ENCODE assay signal across 23 cellular contexts in genomic region chr1:157312270-157312812, GRCh38.
A peak's percentile ranks its signal among the peaks of the same experiment; 100 is the strongest.
DNase-seq lines count a peak whose midpoint lies in the region; ATAC-seq lines count a peak whose summit lies in the region.
"Had no signal": no experiment of that assay in that cellular context is flagged by ENCODE, and none has a peak within 500 bp of the region (broad histone marks: within the 10 kb centered on the region; RNA-seq: fewer than 3 reads in every experiment).

No MANE protein-coding gene starts in this region.

- H3K4me2 ChIP-seq in mesendoderm (ENCODE audit: low read length), result no peak overlapping the region

- POLR2A ChIA-PET in activated CD4-positive, alpha-beta memory T cell treated with anti-CD3 and anti-CD28 coated beads for 36 hours (lab: Charles Lee), result no interaction called here

- no CpG with 5 or more reads among the region's 3 CpGs for WGBS in mesendoderm (ENCODE audit: extremely low coverage, insufficient coverage, low lambda C conversion rate)

- H2BK15ac ChIP-seq in mesendoderm (replicated peaks; ENCODE audit: low read depth), result no peak overlapping the region

- no peak overlapping the region for H3K23ac ChIP-seq in mesendoderm (ENCODE audit: low read length)

- H3K36me3 Mint-ChIP-seq in activated CD4-positive, alpha-beta memory T cell treated with anti-CD3 and anti-CD28 coated beads for 36 hours, result no peaks in the 10 kb centered on the region

- H3K27ac Mint-ChIP-seq in activated CD4-positive, alpha-beta memory T cell treated with anti-CD3 and anti-CD28 coated beads for 36 hours, result no peak overlapping the region
- H3K27ac Mint-ChIP-seq: activated CD8-positive, alpha-beta T cell treated with anti-CD3 and anti-CD28 coated beads, Interleukin-2, amount 10 ng/mL, durations not matched to agents 7 days and 5 days; activated naive CD8-positive, alpha-beta T cell; activated T-cell treated with anti-CD3 and anti-CD28 coated beads, Interleukin-2, amount 50 U/mL, for 72 hours; T-helper 2 cell treated with Interferon-gamma antibody and Interleukin-4, amounts not matched to agents 5 μg/mL and 100 μg/mL, for 36 hours had no signal

- no peak overlapping the region for H3K4me3 ChIP-seq in mesendoderm (ENCODE audit: low read length)
- H3K4me3 ChIP-seq: left lung, SJSA1, suprapubic skin had no signal

- no peak overlapping the region for H2BK5ac ChIP-seq in mesendoderm (ENCODE audit: low read length)

- no peak overlapping the region for H3K56ac ChIP-seq in mesendoderm (ENCODE audit: low read length)

- no peak overlapping the region for H4K5ac ChIP-seq in mesendoderm (ENCODE audit: low read length)

- no peak overlapping the region for H2AK5ac ChIP-seq in mesendoderm (ENCODE audit: low read length)

- ATAC-seq in GM18517 (IDR thresholded peaks at IDR 0.05; ENCODE audit: unreplicated experiment), result no peak
- no peak for ATAC-seq in HG03378 (IDR thresholded peaks at IDR 0.05; ENCODE audit: unreplicated experiment)
- ATAC-seq: activated CD8-positive, alpha-beta T cell treated with anti-CD3 and anti-CD28 coated beads, Interleukin-2, amount 10 ng/mL, durations not matched to agents 7 days and 5 days; activated T-cell treated with anti-CD3 and anti-CD28 coated beads, Interleukin-2, amount 50 U/mL, for 72 hours; Panc1 had no signal

- H3K4me1 ChIP-seq in mesendoderm (ENCODE audit: control insufficient read depth, low read depth, low read length), result peaks cover 4% of the 10 kb centered on the region
- H3K4me1 ChIP-seq: left lung had no signal

- H3K9me3 Mint-ChIP-seq in activated CD4-positive, alpha-beta memory T cell treated with anti-CD3 and anti-CD28 coated beads for 36 hours, result peaks cover 14% of the 10 kb centered on the region

- H3K79me2 ChIP-seq in mesendoderm (ENCODE audit: control insufficient read depth, insufficient read depth, low read length), result no peaks in the 10 kb centered on the region

- no peaks in the 10 kb centered on the region for H3K4me1 Mint-ChIP-seq in activated CD4-positive, alpha-beta memory T cell treated with anti-CD3 and anti-CD28 coated beads for 36 hours (ENCODE audit: low read depth)

- no peak overlapping the region for H3K27ac ChIP-seq in mesendoderm (ENCODE audit: low read depth, low read length)
- H3K27ac ChIP-seq: left lung, SJSA1, suprapubic skin had no signal

- CTCF ChIA-PET in activated CD4-positive, alpha-beta memory T cell treated with anti-CD3 and anti-CD28 coated beads for 36 hours (lab: Charles Lee), result no interaction called here

- H3K18ac ChIP-seq in mesendoderm (ENCODE audit: low read length), result peak overlapping the region; percentile 8

- H2BK120ac ChIP-seq in mesendoderm (ENCODE audit: low read depth, low read length), result no peak overlapping the region

- no peak overlapping the region for H3K4me3 Mint-ChIP-seq in activated CD4-positive, alpha-beta memory T cell treated with anti-CD3 and anti-CD28 coated beads for 36 hours
- H3K4me3 Mint-ChIP-seq: activated CD8-positive, alpha-beta T cell treated with anti-CD3 and anti-CD28 coated beads, Interleukin-2, amount 10 ng/mL, durations not matched to agents 7 days and 5 days; activated naive CD8-positive, alpha-beta T cell; activated T-cell treated with anti-CD3 and anti-CD28 coated beads, Interleukin-2, amount 50 U/mL, for 72 hours; T-helper 2 cell treated with Interferon-gamma antibody and Interleukin-4, amounts not matched to agents 5 μg/mL and 100 μg/mL, for 36 hours had no signal

- H4K8ac ChIP-seq in mesendoderm (ENCODE audit: low read depth, low read length), result no peak overlapping the region

- intact Hi-C loops in activated CD4-positive, alpha-beta memory T cell treated with anti-CD3 and anti-CD28 coated beads for 36 hours (cut with micrococcal nuclease), result no loop called here

- H3K9ac ChIP-seq in mesendoderm (ENCODE audit: low read length), result no peak overlapping the region

- H3K27me3 Mint-ChIP-seq in activated CD4-positive, alpha-beta memory T cell treated with anti-CD3 and anti-CD28 coated beads for 36 hours, result peaks cover 31% of the 10 kb centered on the region

- H3K36me3 ChIP-seq in mesendoderm (ENCODE audit: control insufficient read depth, insufficient read depth, low read length), result no peaks in the 10 kb centered on the region
- H3K36me3 ChIP-seq: left lung, SJSA1, suprapubic skin had no signal

- H3K79me1 ChIP-seq in mesendoderm (ENCODE audit: low read length), result no peaks in the 10 kb centered on the region

- no peak overlapping the region for H3K4ac ChIP-seq in mesendoderm (ENCODE audit: low read depth, low read length)

- H3K27me3 ChIP-seq in mesendoderm (ENCODE audit: insufficient read depth, low read length, poor library complexity), result no peaks in the 10 kb centered on the region
- H3K27me3 ChIP-seq: SJSA1, suprapubic skin had no signal

- DNase-seq in EH (ENCODE audit: low read depth) (peak; percentile 65), NCI-H2029 (lab: John Stamatoyannopoulos, UW) (peak; percentile 41), dermis blood vessel endothelial cell (peak; percentile 12), mesendoderm (peak; percentile 21), NCI-H446 treated with DMSO at 0.1 percent for 48 hours (lab: John Stamatoyannopoulos, UW) (no peak)
- no peak for DNase-seq in activated CD4-positive, alpha-beta memory T cell treated with anti-CD3 and anti-CD28 coated beads for 36 hours
- DNase-seq: activated CD4-positive, CD25-positive, alpha-beta regulatory T cell; activated CD8-positive, alpha-beta T cell treated with anti-CD3 and anti-CD28 coated beads, Interleukin-2, amount 10 ng/mL, durations not matched to agents 7 days and 5 days; activated T-cell treated with anti-CD3 and anti-CD28 coated beads, Interleukin-2, amount 50 U/mL, for 72 hours; COR-L47; cortex of kidney; left lung; NCI-H1436; NCI-H2171 treated with DMSO at 0.1 percent for 48 hours; NCI-H82; stimulated activated CD4-positive, alpha-beta T cell treated with anti-CD3 and anti-CD28 coated beads, Interleukin-15, amount 100 ng/mL, for 24 hours had no signal

Comparison
In these comparisons a context has a peak if more than half of its experiments do, and no peak if none do; other contexts are left out.
1. DNase-seq: peak in EH (single experiment), NCI-H2029 (single experiment), dermis blood vessel endothelial cell (single experiment) and mesendoderm (single experiment); none in activated CD4-positive, alpha-beta memory T cell treated with anti-CD3 and anti-CD28 coated beads for 36 hours (single experiment) and NCI-H446 treated with DMSO at 0.1 percent for 48 hours (single experiment).